Comparison of ENCODE assay signal across 11 cellular contexts in genomic region chr3:137568880-137569279, GRCh38.
"Had no signal": no experiment of that assay in that cellular context is flagged by ENCODE, and none has a peak within 500 bp of the region (broad histone marks: within the 10 kb centered on the region; RNA-seq: fewer than 3 reads in every experiment).

No MANE protein-coding gene starts in this region.

- H3K9me3 ChIP-seq: HAP-1 had no signal

- H2AFZ ChIP-seq: GM23248, GM23338 had no signal

- FAIRE-seq: H1, H54 had no signal

- H3K4me3 ChIP-seq: GM23248, GM23338, HAP-1 had no signal

- H3K4me1 ChIP-seq: HAP-1 had no signal

- H3K27ac ChIP-seq: GM23248 had no signal

- H3K9ac ChIP-seq: GM23248 had no signal

- ATAC-seq: GM23338, HCT116 had no signal

- H3K4me2 ChIP-seq: GM23338 had no signal

- H3K36me3 ChIP-seq: HAP-1 had no signal

- DNase-seq: GM23248, GOT3, H7, H9, HCEC 1CT, HFFc6 had no signal
